ENCODE assay signal across 9 cellular contexts in the genomic region with DNA sequence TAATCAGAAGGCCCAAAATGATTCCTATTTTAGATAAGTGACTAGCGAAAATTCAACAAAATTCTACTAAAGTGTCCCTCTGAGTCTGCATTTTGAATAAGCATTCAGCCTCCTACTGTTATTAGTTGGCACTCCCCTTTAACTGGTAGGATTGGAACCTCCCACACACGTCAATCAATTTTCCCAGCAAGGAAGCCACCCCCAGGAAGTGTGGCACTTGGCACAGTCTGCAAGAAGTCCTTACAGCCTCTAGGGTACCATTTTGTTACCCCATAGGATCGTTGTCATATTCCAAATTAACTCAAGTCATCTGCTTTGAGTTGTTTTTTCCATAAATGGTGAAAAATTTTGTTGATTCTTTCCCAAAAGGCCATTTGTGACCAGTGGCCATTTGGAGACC. TPM values are rescaled to one million over a fixed set of nuclear protein-coding genes. Genes with fewer than 3 reads are reported as not detected.
"Had no signal": no experiment of that assay in that cellular context is flagged by ENCODE, and none has a peak within 500 bp of the region (broad histone marks: within the 10 kb centered on the region; RNA-seq: fewer than 3 reads in every experiment).

No MANE protein-coding gene starts in this region.

- H3K9me3 ChIP-seq: HAP-1 had no signal

- DNase-seq: GM23248, GOT3, H7, HFFc6, IMR-90 had no signal

- ATAC-seq: HCT116 had no signal

- H3K9ac ChIP-seq: GM23248 had no signal

- H3K36me3 ChIP-seq: HAP-1 had no signal

- FAIRE-seq: HTR-8/SVneo had no signal

- H3K4me3 ChIP-seq: GM23248, HAP-1 had no signal

- H3K4me1 ChIP-seq: HAP-1 had no signal

- H2AFZ ChIP-seq: GM23248 had no signal

- H3K27ac ChIP-seq: GM23248, HL-60 had no signal

RNA-seq across cellular contexts. Expression of a gene that starts 33.8 kb away (rescaled TPM):
- total RNA-seq: GM23248, H7, HFFc6, IMR-90 had no signal
- polyA plus RNA-seq: GM23248, IMR-90 had no signal
